1 cellular context compared by ENCODE assay signal in genomic region chr12:57090456-57090855, GRCh38.
TF ChIP-seq lines count a peak whose summit lies in the region.

No MANE protein-coding gene starts in this region.

TF ChIP-seq in WTC11, 78 proteins besides CTCF, POLR2A, EP300 and RAD21 (continued from another document):
- TF ChIP-seq STAT6 (CRISPR knock-in tag; conservative IDR thresholded peaks at IDR 0.05; ENCODE audit: low read depth) (no peak), HMGXB4 (CRISPR knock-in tag; IDR thresholded peaks at IDR 0.05) (no peak)
